In genomic region chr7:21910253-21910652, GRCh38 we compare ENCODE assay signal across 15 cellular contexts. TPM values are rescaled to one million over a fixed set of nuclear protein-coding genes. Genes with fewer than 3 reads are reported as not detected.
DNase-seq lines count a peak whose midpoint lies in the region; ATAC-seq and TF ChIP-seq lines count a peak whose summit lies in the region.
"Had no signal": no experiment of that assay in that cellular context is flagged by ENCODE, and none has a peak within 500 bp of the region (broad histone marks: within the 10 kb centered on the region; RNA-seq: fewer than 3 reads in every experiment).

No MANE protein-coding gene starts in this region.

- no peak overlapping the region for H3K9ac ChIP-seq in GM23248
- no peak overlapping the region for H3K9ac ChIP-seq in smooth muscle cell (ENCODE audit: low read depth)

- H3K27me3 ChIP-seq in GM23248 (replicated peaks; ENCODE audit: insufficient read depth) (no peaks in the 10 kb centered on the region), heart left ventricle (no peaks in the 10 kb centered on the region), right atrium auricular region (no peaks in the 10 kb centered on the region), smooth muscle cell (ENCODE audit: low read depth) (no peaks in the 10 kb centered on the region)

- TF ChIP-seq POLR2A in heart left ventricle (IDR thresholded peaks at IDR 0.05): no peak

- H3K79me2 ChIP-seq in GM23248 (ENCODE audit: insufficient read depth) (0 out of 2 replicates have a peak, but pooled peaks cover 5% of the 10 kb centered on the region), smooth muscle cell (ENCODE audit: low read depth) (no peaks in the 10 kb centered on the region)

- peak overlapping the region; percentile 93; the same call in 1 of the 2 replicates for H3K27ac ChIP-seq in GM23248
- H3K27ac ChIP-seq in heart left ventricle: peak overlapping the region in 11 of 12 donors; percentile 8 to 85 (median 59)
- H3K27ac ChIP-seq in right atrium auricular region: peak overlapping the region; percentile 14 to 75
- H3K27ac ChIP-seq in smooth muscle cell (ENCODE audit: low read depth): peak overlapping the region; percentile 40

- H2AFZ ChIP-seq in GM23248 (no peak overlapping the region), smooth muscle cell (ENCODE audit: low read depth) (no peak overlapping the region)

- TF ChIP-seq CTCF in heart left ventricle (IDR thresholded peaks at IDR 0.05) (no peak), right atrium auricular region (IDR thresholded peaks at IDR 0.05) (no peak), smooth muscle cell (IDR thresholded peaks at IDR 0.05; ENCODE audit: borderline replicate concordance, insufficient read depth, poor library complexity, severe bottlenecking) (no peak)

- no peaks in the 10 kb centered on the region for H3K9me2 ChIP-seq in GM23248 (ENCODE audit: insufficient read depth)

- intact Hi-C loops in heart left ventricle (cut with DNase I): no loop called here

- H4K20me1 ChIP-seq in GM23248 (ENCODE audit: insufficient read depth) (no peaks in the 10 kb centered on the region), smooth muscle cell (ENCODE audit: low read depth) (no peaks in the 10 kb centered on the region)

- peaks cover 19% of the 10 kb centered on the region for H3K36me3 ChIP-seq in GM23248 (ENCODE audit: low read depth)
- H3K36me3 ChIP-seq in heart left ventricle: peaks cover 0 to 54% (median 25%) of the 10 kb centered on the region in 9 donors
- peaks cover 26% of the 10 kb centered on the region for H3K36me3 ChIP-seq in right atrium auricular region
- no peaks in the 10 kb centered on the region for H3K36me3 ChIP-seq in smooth muscle cell (ENCODE audit: low read depth)

- no peaks in the 10 kb centered on the region for H3K9me3 ChIP-seq in GM23248 (ENCODE audit: low read depth)
- H3K9me3 ChIP-seq in heart left ventricle: no peaks in the 10 kb centered on the region
- no peaks in the 10 kb centered on the region for H3K9me3 ChIP-seq in right atrium auricular region
- no peaks in the 10 kb centered on the region for H3K9me3 ChIP-seq in smooth muscle cell (replicated peaks; ENCODE audit: low read depth)

- 90 to 95% methylated on average over 6 of the region's 6 CpGs for WGBS in GM23248 (ENCODE audit: low coverage in 1 of 2, low lambda C conversion rate in 2 of 2, missing lambda C conversion rate in 2 of 2), 2 experiments
- WGBS in heart left ventricle, 4 donors: 50 to 76% (median 55%) methylated on average over 6 of the region's 6 CpGs
- WGBS in smooth muscle cell (ENCODE audit: low lambda C conversion rate): 63% methylated on average over 6 of the region's 6 CpGs

- H3K4me3 ChIP-seq in GM23248 (no peak overlapping the region), heart left ventricle (no peak overlapping the region), right atrium auricular region (no peak overlapping the region), smooth muscle cell (no peak overlapping the region)
- H3K4me3 ChIP-seq: GM12878 had no signal

- DNase-seq in GM23248 (no peak), heart left ventricle (peak in 3 of 5 donors; percentile 24 to 49 (median 35)), right atrium auricular region (ENCODE audit: low spot score) (no peak), smooth muscle cell (lab: John Stamatoyannopoulos, UW; ENCODE audit: unreplicated experiment) (no peak), NOMO-1 (lab: John Stamatoyannopoulos, UW; ENCODE audit: unreplicated experiment in 2 of 2) (no peak), islet precursor cell (no peak)
- DNase-seq: ACHN; C1 segment of cervical spinal cord; Calu3; CD4-positive, alpha-beta T cell; DMS 273 treated with DMSO at 0.1 percent for 48 hours; GOT3; H9 had no signal

- H3F3A ChIP-seq in GM23248 (ENCODE audit: insufficient read depth): peaks cover 30% of the 10 kb centered on the region
- no peaks in the 10 kb centered on the region for H3F3A ChIP-seq in smooth muscle cell (ENCODE audit: low read depth)

- H3K4me2 ChIP-seq in GM23248 (ENCODE audit: unreplicated experiment): no peak overlapping the region
- H3K4me2 ChIP-seq in smooth muscle cell: peak overlapping the region; percentile 3

- ATAC-seq in heart left ventricle (peak; percentile 73 to 91 (median 88)), GM19395 (IDR thresholded peaks at IDR 0.05; ENCODE audit: unreplicated experiment) (no peak)
- ATAC-seq: GM12878 had no signal

- in situ Hi-C loops in GM23248 (cut with MboI): no loop called here

- H3K4me1 ChIP-seq in GM23248 (ENCODE audit: insufficient read depth): peaks cover 26% of the 10 kb centered on the region
- peaks cover 0 to 53% (median 15%) of the 10 kb centered on the region in 12 donors for H3K4me1 ChIP-seq in heart left ventricle
- H3K4me1 ChIP-seq in right atrium auricular region: peaks cover 0 to 14% of the 10 kb centered on the region in 2 donors
- H3K4me1 ChIP-seq in smooth muscle cell (ENCODE audit: low read depth): peaks cover 5% of the 10 kb centered on the region

RNA-seq across cellular contexts. Expression of gene CDCA7L, which starts 35.4 kb away (rescaled TPM):
- total RNA-seq in GM23248 (2014; rRNA removed; shearing (Covaris generic)): 44.1 and 45.9 TPM in 2 replicates
- 44.0 and 44.1 TPM in 2 replicates for polyA plus RNA-seq in GM23248 (2016; fragmentation: Nextera tagmentation; extraction: Ambion mirVana)
- total RNA-seq in heart left ventricle: 10 to 100 TPM; 20.2 to 53.4 (median 45.5) TPM
- 10 to 100 TPM; 15.6 to 18.1 TPM for polyA plus RNA-seq in heart left ventricle
- total RNA-seq in right atrium auricular region: 10 to 100 TPM; 32.4 to 48.9 TPM
- 7.8 and 13.9 TPM in 2 replicates for total RNA-seq in smooth muscle cell
- 9.3 and 9.7 TPM in 2 replicates for polyA plus RNA-seq in smooth muscle cell

Comparison
In these comparisons a context has a peak if more than half of its experiments do, and no peak if none do; other contexts are left out.
1. DNase-seq: peak in heart left ventricle (3 of 5); none in GM23248 (single experiment), right atrium auricular region (single experiment), smooth muscle cell (single experiment), NOMO-1 (0 of 2) and islet precursor cell (single experiment).
2. H3K27ac ChIP-seq: peak in every context shown above with its lines; median percentile 93 in GM23248; 59 in heart left ventricle; 44 in right atrium auricular region; 40 in smooth muscle cell.